ENCODE assay signal across 17 cellular contexts in genomic region chr2:187434342-187434785, GRCh38. TPM values are rescaled to one million over a fixed set of nuclear protein-coding genes. Genes with fewer than 3 reads are reported as not detected.
DNase-seq lines count a peak whose midpoint lies in the region; ATAC-seq, FAIRE-seq and TF ChIP-seq lines count a peak whose summit lies in the region.
"Had no signal": no experiment of that assay in that cellular context is flagged by ENCODE, and none has a peak within 500 bp of the region (broad histone marks: within the 10 kb centered on the region; RNA-seq: fewer than 3 reads in every experiment).

No MANE protein-coding gene starts in this region.

- H3K36me3 ChIP-seq in BJ (ENCODE audit: control insufficient read depth, insufficient read depth, low read length) = no peaks in the 10 kb centered on the region
- no peaks in the 10 kb centered on the region for H3K36me3 ChIP-seq in lower lobe of right lung

- H3K4me3 ChIP-seq in BJ (ENCODE audit: low read depth, low read length) = no peak overlapping the region
- no peak overlapping the region for H3K4me3 ChIP-seq in lower lobe of right lung
- H3K4me3 ChIP-seq: GM23338 had no signal

- POLR2A ChIA-PET in BJ (lab: Charles Lee) = no interaction called here

- peak; percentile 87 for FAIRE-seq in endometrium (lab: Jason Lieb, UNC)

- H3K27me3 ChIP-seq in BJ (ENCODE audit: control insufficient read depth, insufficient read depth, low read length) = no peaks in the 10 kb centered on the region
- no peaks in the 10 kb centered on the region for H3K27me3 ChIP-seq in lower lobe of right lung (ENCODE audit: low read depth)

- CTCF ChIA-PET in BJ (lab: Yijun Ruan, JAX) = no interaction called here

- TF ChIP-seq CTCF in BJ (IDR thresholded peaks at IDR 0.05; ENCODE audit: insufficient read depth, low read depth, low read length) = no peak
- TF ChIP-seq CTCF in lower lobe of right lung (IDR thresholded peaks at IDR 0.05) = no peak

- intact Hi-C loops in lower lobe of right lung (cut with DNase I) = no loop called here

- H3K9me3 ChIP-seq in lower lobe of right lung = no peaks in the 10 kb centered on the region

- ATAC-seq in GM21717 (IDR thresholded peaks at IDR 0.05; ENCODE audit: unreplicated experiment) = no peak
- ATAC-seq in lower lobe of right lung = no peak
- ATAC-seq: GM23338 had no signal

- DNase-seq in BJ (ENCODE audit: low read depth) (peak; percentile 67), M059J (ENCODE audit: low read depth) (peak; percentile 37), lung microvascular endothelial cell (ENCODE audit: low read depth in 2 of 2) (peak; percentile 43 to 44), HUDEP-2 (lab: John Stamatoyannopoulos, UW; ENCODE audit: unreplicated experiment in 76 of 76) (no peak), hippocampal formation (lab: John Stamatoyannopoulos, UW) (no peak), lower lobe of right lung (no peak)
- DNase-seq: activated CD4-positive, alpha-beta memory T cell treated with anti-CD3 and anti-CD28 coated beads, Interleukin-2, amount 10 ng/mL, durations not matched to agents 7 days and 5 days; activated naive CD4-positive, alpha-beta T cell treated with anti-CD3 and anti-CD28 coated beads for 36 hours; activated T-cell treated with anti-CD3 and anti-CD28 coated beads, Interleukin-2, amount 50 U/mL, for 1 hour; aorta; NCI-H1417; NCI-H526 treated with DMSO at 0.1 percent for 48 hours; Right ventricle myocardium superior; stimulated activated CD4-positive, alpha-beta T cell treated with anti-CD3 and anti-CD28 coated beads, Interleukin-12 subunit alpha, Interleukin-12 subunit beta, amount 100 ng/mL, for 4 hours had no signal

- peaks cover 5% of the 10 kb centered on the region for H3K4me1 ChIP-seq in lower lobe of right lung

- H3K27ac ChIP-seq in lower lobe of right lung = no peak overlapping the region

RNA-seq across cellular contexts. Expression of gene CALCRL, which starts 13.7 kb away (rescaled TPM):
- 1.7 and 2.4 TPM in 2 replicates for polyA plus RNA-seq in BJ (2011; rRNA removed)
- 2.4 and 2.7 TPM in 2 replicates for polyA minus RNA-seq in BJ (2011; rRNA and poly(A)+ RNA removed)
- total RNA-seq in M059J (2014; rRNA removed; shearing (Covaris generic)) = 0.74 and 1.6 TPM in 2 replicates
- total RNA-seq in lung microvascular endothelial cell = 266 and 272 TPM in 2 replicates
- total RNA-seq in lower lobe of right lung = 236 TPM

Comparison
In these comparisons a context has a peak if more than half of its experiments do, and no peak if none do; other contexts are left out.
1. DNase-seq: peak in BJ (single experiment), M059J (single experiment) and lung microvascular endothelial cell (2 of 2); none in HUDEP-2 (0 of 76), hippocampal formation (0 of 2) and lower lobe of right lung (single experiment).
2. RNA of gene CALCRL, which starts 13.7 kb away (total RNA-seq): 266 to 272 TPM in lung microvascular endothelial cell and 236 TPM in lower lobe of right lung (single experiment); 0.74 to 1.6 TPM in M059J; every median in the first group is over 10 times any median in the second.